Comparison of ENCODE assay signal across 1 cellular context in the genomic region with DNA sequence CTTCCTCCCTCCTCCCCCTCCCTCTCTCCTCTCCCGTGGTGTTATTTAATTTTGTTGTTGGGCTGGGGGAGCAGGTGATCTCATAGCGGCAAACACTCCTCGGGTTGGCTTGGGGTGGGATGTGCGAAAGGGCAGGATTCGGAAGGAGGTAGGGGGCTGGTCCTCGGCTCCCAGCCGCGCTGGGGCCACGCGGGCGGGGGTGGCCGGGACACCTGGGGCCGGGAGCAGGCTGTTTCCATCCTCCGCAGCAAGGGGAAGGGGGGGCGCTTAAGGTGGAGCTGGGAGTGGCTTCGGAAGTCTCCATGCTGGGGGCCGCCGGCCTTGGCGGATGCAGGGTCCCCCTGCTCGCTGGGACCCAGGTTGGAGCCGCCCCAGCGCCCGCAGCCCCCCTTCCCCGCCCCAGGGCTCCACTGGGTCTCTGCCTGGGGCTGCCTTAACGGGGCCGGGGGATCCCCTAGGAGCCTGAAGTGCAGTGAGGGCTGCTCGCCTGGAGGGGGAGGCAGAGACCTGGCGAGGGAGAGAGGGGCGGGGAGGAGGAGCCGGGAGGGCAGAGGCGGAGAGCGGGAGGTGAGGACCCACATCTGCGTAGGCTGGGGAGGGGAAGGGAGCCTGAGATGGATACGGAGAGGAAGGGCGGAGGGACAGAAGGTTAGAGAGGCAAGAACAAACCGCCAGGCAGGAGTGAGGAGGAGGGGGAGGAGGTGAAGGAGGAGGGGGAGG.
TF ChIP-seq lines count a peak whose summit lies in the region.

No MANE protein-coding gene starts in this region.

TF ChIP-seq in K562, 482 proteins besides CTCF, POLR2A, EP300 and RAD21 (continued from another document and continues in another):
- TF ChIP-seq, protein P1, sequence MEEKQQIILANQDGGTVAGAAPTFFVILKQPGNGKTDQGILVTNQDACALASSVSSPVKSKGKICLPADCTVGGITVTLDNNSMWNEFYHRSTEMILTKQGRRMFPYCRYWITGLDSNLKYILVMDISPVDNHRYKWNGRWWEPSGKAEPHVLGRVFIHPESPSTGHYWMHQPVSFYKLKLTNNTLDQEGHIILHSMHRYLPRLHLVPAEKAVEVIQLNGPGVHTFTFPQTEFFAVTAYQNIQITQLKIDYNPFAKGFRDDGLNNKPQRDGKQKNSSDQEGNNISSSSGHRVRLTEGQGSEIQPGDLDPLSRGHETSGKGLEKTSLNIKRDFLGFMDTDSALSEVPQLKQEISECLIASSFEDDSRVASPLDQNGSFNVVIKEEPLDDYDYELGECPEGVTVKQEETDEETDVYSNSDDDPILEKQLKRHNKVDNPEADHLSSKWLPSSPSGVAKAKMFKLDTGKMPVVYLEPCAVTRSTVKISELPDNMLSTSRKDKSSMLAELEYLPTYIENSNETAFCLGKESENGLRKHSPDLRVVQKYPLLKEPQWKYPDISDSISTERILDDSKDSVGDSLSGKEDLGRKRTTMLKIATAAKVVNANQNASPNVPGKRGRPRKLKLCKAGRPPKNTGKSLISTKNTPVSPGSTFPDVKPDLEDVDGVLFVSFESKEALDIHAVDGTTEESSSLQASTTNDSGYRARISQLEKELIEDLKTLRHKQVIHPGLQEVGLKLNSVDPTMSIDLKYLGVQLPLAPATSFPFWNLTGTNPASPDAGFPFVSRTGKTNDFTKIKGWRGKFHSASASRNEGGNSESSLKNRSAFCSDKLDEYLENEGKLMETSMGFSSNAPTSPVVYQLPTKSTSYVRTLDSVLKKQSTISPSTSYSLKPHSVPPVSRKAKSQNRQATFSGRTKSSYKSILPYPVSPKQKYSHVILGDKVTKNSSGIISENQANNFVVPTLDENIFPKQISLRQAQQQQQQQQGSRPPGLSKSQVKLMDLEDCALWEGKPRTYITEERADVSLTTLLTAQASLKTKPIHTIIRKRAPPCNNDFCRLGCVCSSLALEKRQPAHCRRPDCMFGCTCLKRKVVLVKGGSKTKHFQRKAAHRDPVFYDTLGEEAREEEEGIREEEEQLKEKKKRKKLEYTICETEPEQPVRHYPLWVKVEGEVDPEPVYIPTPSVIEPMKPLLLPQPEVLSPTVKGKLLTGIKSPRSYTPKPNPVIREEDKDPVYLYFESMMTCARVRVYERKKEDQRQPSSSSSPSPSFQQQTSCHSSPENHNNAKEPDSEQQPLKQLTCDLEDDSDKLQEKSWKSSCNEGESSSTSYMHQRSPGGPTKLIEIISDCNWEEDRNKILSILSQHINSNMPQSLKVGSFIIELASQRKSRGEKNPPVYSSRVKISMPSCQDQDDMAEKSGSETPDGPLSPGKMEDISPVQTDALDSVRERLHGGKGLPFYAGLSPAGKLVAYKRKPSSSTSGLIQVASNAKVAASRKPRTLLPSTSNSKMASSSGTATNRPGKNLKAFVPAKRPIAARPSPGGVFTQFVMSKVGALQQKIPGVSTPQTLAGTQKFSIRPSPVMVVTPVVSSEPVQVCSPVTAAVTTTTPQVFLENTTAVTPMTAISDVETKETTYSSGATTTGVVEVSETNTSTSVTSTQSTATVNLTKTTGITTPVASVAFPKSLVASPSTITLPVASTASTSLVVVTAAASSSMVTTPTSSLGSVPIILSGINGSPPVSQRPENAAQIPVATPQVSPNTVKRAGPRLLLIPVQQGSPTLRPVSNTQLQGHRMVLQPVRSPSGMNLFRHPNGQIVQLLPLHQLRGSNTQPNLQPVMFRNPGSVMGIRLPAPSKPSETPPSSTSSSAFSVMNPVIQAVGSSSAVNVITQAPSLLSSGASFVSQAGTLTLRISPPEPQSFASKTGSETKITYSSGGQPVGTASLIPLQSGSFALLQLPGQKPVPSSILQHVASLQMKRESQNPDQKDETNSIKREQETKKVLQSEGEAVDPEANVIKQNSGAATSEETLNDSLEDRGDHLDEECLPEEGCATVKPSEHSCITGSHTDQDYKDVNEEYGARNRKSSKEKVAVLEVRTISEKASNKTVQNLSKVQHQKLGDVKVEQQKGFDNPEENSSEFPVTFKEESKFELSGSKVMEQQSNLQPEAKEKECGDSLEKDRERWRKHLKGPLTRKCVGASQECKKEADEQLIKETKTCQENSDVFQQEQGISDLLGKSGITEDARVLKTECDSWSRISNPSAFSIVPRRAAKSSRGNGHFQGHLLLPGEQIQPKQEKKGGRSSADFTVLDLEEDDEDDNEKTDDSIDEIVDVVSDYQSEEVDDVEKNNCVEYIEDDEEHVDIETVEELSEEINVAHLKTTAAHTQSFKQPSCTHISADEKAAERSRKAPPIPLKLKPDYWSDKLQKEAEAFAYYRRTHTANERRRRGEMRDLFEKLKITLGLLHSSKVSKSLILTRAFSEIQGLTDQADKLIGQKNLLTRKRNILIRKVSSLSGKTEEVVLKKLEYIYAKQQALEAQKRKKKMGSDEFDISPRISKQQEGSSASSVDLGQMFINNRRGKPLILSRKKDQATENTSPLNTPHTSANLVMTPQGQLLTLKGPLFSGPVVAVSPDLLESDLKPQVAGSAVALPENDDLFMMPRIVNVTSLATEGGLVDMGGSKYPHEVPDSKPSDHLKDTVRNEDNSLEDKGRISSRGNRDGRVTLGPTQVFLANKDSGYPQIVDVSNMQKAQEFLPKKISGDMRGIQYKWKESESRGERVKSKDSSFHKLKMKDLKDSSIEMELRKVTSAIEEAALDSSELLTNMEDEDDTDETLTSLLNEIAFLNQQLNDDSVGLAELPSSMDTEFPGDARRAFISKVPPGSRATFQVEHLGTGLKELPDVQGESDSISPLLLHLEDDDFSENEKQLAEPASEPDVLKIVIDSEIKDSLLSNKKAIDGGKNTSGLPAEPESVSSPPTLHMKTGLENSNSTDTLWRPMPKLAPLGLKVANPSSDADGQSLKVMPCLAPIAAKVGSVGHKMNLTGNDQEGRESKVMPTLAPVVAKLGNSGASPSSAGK (IDR thresholded peaks at IDR 0.05): peak; percentile 64; the same call in 1 of the 2 replicates
- TF ChIP-seq, protein P2, sequence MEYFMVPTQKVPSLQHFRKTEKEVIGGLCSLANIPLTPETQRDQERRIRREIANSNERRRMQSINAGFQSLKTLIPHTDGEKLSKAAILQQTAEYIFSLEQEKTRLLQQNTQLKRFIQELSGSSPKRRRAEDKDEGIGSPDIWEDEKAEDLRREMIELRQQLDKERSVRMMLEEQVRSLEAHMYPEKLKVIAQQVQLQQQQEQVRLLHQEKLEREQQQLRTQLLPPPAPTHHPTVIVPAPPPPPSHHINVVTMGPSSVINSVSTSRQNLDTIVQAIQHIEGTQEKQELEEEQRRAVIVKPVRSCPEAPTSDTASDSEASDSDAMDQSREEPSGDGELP (CRISPR knock-in tag; IDR thresholded peaks at IDR 0.05; ENCODE audit: borderline replicate concordance): peak; percentile 68; the same call in 1 of the 2 replicates
- TF ChIP-seq ZBTB7A (IDR thresholded peaks at IDR 0.05; ENCODE audit: borderline replicate concordance, control insufficient read depth, low read depth, low read length) (peak; percentile 88), LCOR (CRISPR knock-in tag; IDR thresholded peaks at IDR 0.05) (no peak), ZNF445 (CRISPR knock-in tag; IDR thresholded peaks at IDR 0.05; ENCODE audit: low read depth) (no peak), CEBPB (tag; IDR thresholded peaks at IDR 0.05) (no peak), CXXC5 (CRISPR knock-in tag; IDR thresholded peaks at IDR 0.05) (peak; percentile 41), L3MBTL2 (IDR thresholded peaks at IDR 0.05) (peak; percentile 54; the same call in 1 of the 2 replicates), SAFB2 (IDR thresholded peaks at IDR 0.05; ENCODE audit: borderline replicate concordance, low read depth, low read length, severe bottlenecking) (no peak), ZNF551 (CRISPR knock-in tag; IDR thresholded peaks at IDR 0.05) (no peak), ZKSCAN1 (IDR thresholded peaks at IDR 0.05; ENCODE audit: low read depth, low read length) (no peak), MTA1 (IDR thresholded peaks at IDR 0.05; ENCODE audit: borderline replicate concordance) (no peak), SRF (CRISPR knock-in tag; IDR thresholded peaks at IDR 0.05) (peak in 1 of 2 experiments; percentile 50; a peak in 1 of 4 replicates), JUN (IDR thresholded peaks at IDR 0.05; ENCODE audit: borderline replicate concordance, low read depth, low read length) (no peak), JUN (CRISPR knock-in tag; IDR thresholded peaks at IDR 0.05; ENCODE audit: borderline replicate concordance) (no peak), XRCC3 (IDR thresholded peaks at IDR 0.05) (no peak), NUFIP1 (IDR thresholded peaks at IDR 0.05; ENCODE audit: partially characterized antibody) (no peak), TCF7 (IDR thresholded peaks at IDR 0.05; ENCODE audit: borderline replicate concordance) (no peak), ZNF174 (CRISPR knock-in tag; IDR thresholded peaks at IDR 0.05) (no peak), ARHGAP35 (IDR thresholded peaks at IDR 0.05; ENCODE audit: partially characterized antibody) (no peak), BRD9 (IDR thresholded peaks at IDR 0.05; ENCODE audit: low read depth, partially characterized antibody) (peak; percentile 23), HDGF (IDR thresholded peaks at IDR 0.05) (no peak), CC2D1A (IDR thresholded peaks at IDR 0.05) (peak; percentile 73; the same call in 1 of the 2 replicates), PCBP2 (IDR thresholded peaks at IDR 0.05; ENCODE audit: low read depth, low read length, poor library complexity, severe bottlenecking) (no peak), MTF1 (CRISPR knock-in tag; IDR thresholded peaks at IDR 0.05; ENCODE audit: borderline replicate concordance) (no peak), ZNF764 (CRISPR knock-in tag; IDR thresholded peaks at IDR 0.05; ENCODE audit: low read depth) (no peak), MBD1 (CRISPR knock-in tag; IDR thresholded peaks at IDR 0.05) (no peak), CHD4 (IDR thresholded peaks at IDR 0.05; ENCODE audit: insufficient read depth, insufficient replicate concordance, low read depth, low read length, poor library complexity, severe bottlenecking) (peak; percentile 28), KLF10 (CRISPR knock-in tag; IDR thresholded peaks at IDR 0.05) (no peak), ERF (CRISPR knock-in tag; IDR thresholded peaks at IDR 0.05) (no peak), POLR2G (IDR thresholded peaks at IDR 0.05; ENCODE audit: low read depth, low read length) (peak; percentile 57), ZNF384 (IDR thresholded peaks at IDR 0.05; ENCODE audit: low read depth, low read length) (peak; percentile 55; the same call in 1 of the 2 replicates), KLF6 (CRISPR knock-in tag; IDR thresholded peaks at IDR 0.05; ENCODE audit: borderline replicate concordance) (peak; percentile 31; the same call in 1 of the 2 replicates), GTF2B (IDR thresholded peaks at IDR 0.05; ENCODE audit: extremely low read depth, insufficient read length) (no peak), SREBF1 (IDR thresholded peaks at IDR 0.05; ENCODE audit: borderline replicate concordance, low read depth, low read length) (no peak), GTF2A2 (tag; IDR thresholded peaks at IDR 0.05) (no peak), CREB3 (tag; conservative IDR thresholded peaks at IDR 0.05; ENCODE audit: low read depth) (no peak), EP400 (IDR thresholded peaks at IDR 0.05) (peak; percentile 73; the same call in 1 of the 2 replicates), STAT5A (IDR thresholded peaks at IDR 0.05; ENCODE audit: borderline replicate concordance, low read length) (no peak), YBX1 (IDR thresholded peaks at IDR 0.05) (no peak), EHMT2 (IDR thresholded peaks at IDR 0.05) (0 out of 2 replicates have a peak, but pooled peaks have one; percentile 7), THRB (CRISPR knock-in tag; conservative IDR thresholded peaks at IDR 0.05) (0 out of 2 replicates have a peak, but pooled peaks have one; percentile 56)
- TF ChIP-seq, protein P3, sequence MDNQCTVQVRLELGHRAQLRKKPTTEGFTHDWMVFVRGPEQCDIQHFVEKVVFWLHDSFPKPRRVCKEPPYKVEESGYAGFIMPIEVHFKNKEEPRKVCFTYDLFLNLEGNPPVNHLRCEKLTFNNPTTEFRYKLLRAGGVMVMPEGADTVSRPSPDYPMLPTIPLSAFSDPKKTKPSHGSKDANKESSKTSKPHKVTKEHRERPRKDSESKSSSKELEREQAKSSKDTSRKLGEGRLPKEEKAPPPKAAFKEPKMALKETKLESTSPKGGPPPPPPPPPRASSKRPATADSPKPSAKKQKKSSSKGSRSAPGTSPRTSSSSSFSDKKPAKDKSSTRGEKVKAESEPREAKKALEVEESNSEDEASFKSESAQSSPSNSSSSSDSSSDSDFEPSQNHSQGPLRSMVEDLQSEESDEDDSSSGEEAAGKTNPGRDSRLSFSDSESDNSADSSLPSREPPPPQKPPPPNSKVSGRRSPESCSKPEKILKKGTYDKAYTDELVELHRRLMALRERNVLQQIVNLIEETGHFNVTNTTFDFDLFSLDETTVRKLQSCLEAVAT (IDR thresholded peaks at IDR 0.05): peak in 1 of 2 experiments; percentile 71; a peak in 3 of 4 replicates
